8 cellular contexts compared by ENCODE assay signal in the genomic region with DNA sequence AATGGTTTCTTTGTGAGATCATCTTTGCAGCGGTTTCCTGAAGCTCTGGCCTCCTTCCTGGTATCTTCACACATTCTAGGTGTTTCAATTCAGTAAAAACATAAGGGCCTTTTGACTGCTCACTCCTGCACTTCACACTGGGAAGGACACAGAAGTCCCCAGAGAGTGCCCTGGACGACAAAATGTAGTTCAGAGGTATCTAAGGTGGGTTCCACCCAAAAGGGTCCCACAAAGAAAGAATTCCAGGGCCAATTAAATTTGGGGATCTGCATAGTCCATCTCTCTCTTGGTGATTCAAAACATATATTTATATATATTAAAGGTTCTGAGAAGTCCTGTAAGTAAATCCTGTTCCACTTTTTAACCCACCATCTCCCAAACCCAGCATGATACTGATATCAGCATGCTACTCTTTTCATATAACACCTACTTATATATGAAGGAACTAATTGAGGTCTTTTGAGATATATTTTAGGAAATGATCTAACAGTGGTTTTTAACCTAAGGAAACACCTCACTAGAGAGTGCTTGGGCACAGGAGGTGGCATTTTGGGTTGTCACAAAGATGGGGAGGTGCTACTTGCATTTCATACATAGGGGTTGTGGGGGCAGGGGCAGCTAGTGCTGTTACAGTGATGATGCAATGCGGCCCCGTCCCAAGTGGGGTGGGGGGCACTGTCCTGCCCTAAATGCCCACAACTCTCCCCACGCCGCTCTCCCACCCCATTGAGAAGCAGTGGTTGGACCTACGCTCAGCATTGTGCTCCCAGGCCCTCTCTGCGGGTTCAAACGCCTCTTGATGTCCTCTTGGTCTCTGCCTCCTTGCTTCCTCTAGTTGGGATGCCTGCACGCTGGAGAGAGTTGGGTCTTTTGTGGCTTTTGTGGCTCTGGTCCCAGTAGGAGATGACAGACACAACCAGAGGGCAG.
DNase-seq lines count a peak whose midpoint lies in the region; ATAC-seq and TF ChIP-seq lines count a peak whose summit lies in the region.

No MANE protein-coding gene starts in this region.

- TF ChIP-seq CTCF in MCF 10A (IDR thresholded peaks at IDR 0.05; ENCODE audit: unreplicated experiment) (no peak), upper lobe of left lung (IDR thresholded peaks at IDR 0.05) (no peak)

- TSS peak; percentile 17 for BruUV-seq in MCF 10A (replicated peaks; lab: Mats Ljungman, UMichigan)

- intact Hi-C loops in MCF 10A (cut with micrococcal nuclease): loop anchor here (1.0 to 5.0 kb wide), 4 partner anchors 27 to 95 kb away; no protein-coding TSS in a partner anchor

- H3K4me3 ChIP-seq in CD8-positive, alpha-beta memory T cell (ENCODE audit: low read length): peak overlapping the region; percentile 82
- peak overlapping the region in 3 of 4 donors; percentile 52 to 61 (median 56) for H3K4me3 ChIP-seq in upper lobe of left lung

- DNase-seq in CD8-positive, alpha-beta memory T cell: peak; percentile 61 to 91 (median 70)
- DNase-seq in T-helper 9 cell (peak; percentile 49), MCF 10A (ENCODE audit: unreplicated experiment) (no peak), upper lobe of left lung (peak in 1 of 2 donors; percentile 43), 8988T (no peak), OCI-M1 (lab: John Stamatoyannopoulos, UW) (no peak)
- DNase-seq in naive thymus-derived CD8-positive, alpha-beta T cell: peak; percentile 21 to 88 (median 67)

- peak in 1 of 4 donors; percentile 15 for TF ChIP-seq POLR2A in upper lobe of left lung (IDR thresholded peaks at IDR 0.05)

- peaks cover 0 to 1% of the 10 kb centered on the region in 2 donors for H3K27me3 Mint-ChIP-seq in CD8-positive, alpha-beta memory T cell
- H3K27me3 Mint-ChIP-seq in MCF 10A (ENCODE audit: insufficient read depth, unreplicated experiment): no peaks in the 10 kb centered on the region
- no peaks in the 10 kb centered on the region for H3K27me3 Mint-ChIP-seq in naive thymus-derived CD8-positive, alpha-beta T cell

- ATAC-seq in HG02870 (IDR thresholded peaks at IDR 0.05; ENCODE audit: unreplicated experiment) (peak; percentile 37), upper lobe of left lung (ENCODE audit: low FRiP score in 2 of 2) (no peak)
- ATAC-seq in naive thymus-derived CD8-positive, alpha-beta T cell: peak; percentile 18 to 54

- H3K27me3 ChIP-seq in CD8-positive, alpha-beta memory T cell (ENCODE audit: insufficient read depth, low read length, poor library complexity, severe bottlenecking): no peaks in the 10 kb centered on the region
- H3K27me3 ChIP-seq in upper lobe of left lung: no peaks in the 10 kb centered on the region

- H3K4me3 Mint-ChIP-seq in CD8-positive, alpha-beta memory T cell: peak overlapping the region; percentile 79 to 92 (median 81)
- H3K4me3 Mint-ChIP-seq in MCF 10A (ENCODE audit: unreplicated experiment): peak overlapping the region; percentile 73
- H3K4me3 Mint-ChIP-seq in naive thymus-derived CD8-positive, alpha-beta T cell: peak overlapping the region; percentile 77 to 94 (median 90)

- H3K36me3 ChIP-seq in CD8-positive, alpha-beta memory T cell (ENCODE audit: insufficient read depth, low read length): no peaks in the 10 kb centered on the region
- H3K36me3 ChIP-seq in upper lobe of left lung: no peaks in the 10 kb centered on the region

- WGBS in upper lobe of left lung, 2 donors: 59 to 63% methylated on average over 10 of the region's 10 CpGs

- peaks cover 61% of the 10 kb centered on the region for H3K4me1 ChIP-seq in CD8-positive, alpha-beta memory T cell (ENCODE audit: insufficient read depth, low read length)
- peaks cover 45 to 60% (median 47%) of the 10 kb centered on the region in 4 donors for H3K4me1 ChIP-seq in upper lobe of left lung

- H3K27ac ChIP-seq in CD8-positive, alpha-beta memory T cell (ENCODE audit: low read depth, low read length): peak overlapping the region; percentile 100
- H3K27ac ChIP-seq in upper lobe of left lung: peak overlapping the region; percentile 84 to 91 (median 85)

- TF ChIP-seq EP300 in upper lobe of left lung (IDR thresholded peaks at IDR 0.05): no peak

- no peaks in the 10 kb centered on the region for H3K9me3 Mint-ChIP-seq in CD8-positive, alpha-beta memory T cell
- H3K9me3 Mint-ChIP-seq in MCF 10A (ENCODE audit: unreplicated experiment): no peaks in the 10 kb centered on the region
- H3K9me3 Mint-ChIP-seq in naive thymus-derived CD8-positive, alpha-beta T cell: no peaks in the 10 kb centered on the region

- no peaks in the 10 kb centered on the region for H3K36me3 Mint-ChIP-seq in CD8-positive, alpha-beta memory T cell
- no peaks in the 10 kb centered on the region for H3K36me3 Mint-ChIP-seq in MCF 10A (ENCODE audit: insufficient read depth, unreplicated experiment)
- H3K36me3 Mint-ChIP-seq in naive thymus-derived CD8-positive, alpha-beta T cell: no peaks in the 10 kb centered on the region

- H3K27ac Mint-ChIP-seq in CD8-positive, alpha-beta memory T cell: peak overlapping the region; percentile 95 to 100 (median 99)
- H3K27ac Mint-ChIP-seq in MCF 10A (ENCODE audit: low read depth, unreplicated experiment): peak overlapping the region; percentile 95
- H3K27ac Mint-ChIP-seq in naive thymus-derived CD8-positive, alpha-beta T cell: peak overlapping the region; percentile 96 to 99 (median 98)

- CTCF ChIA-PET in CD8-positive, alpha-beta memory T cell (lab: Charles Lee): interaction anchor here (0.6 to 7.5 kb wide), 30 partner anchors 11 to 368 kb away, joined by 3 to 163 read pairs (median 6); partner anchors contain the start of genes ARF6, NEMF and SOS2
- CTCF ChIA-PET in MCF 10A (lab: Yijun Ruan, JAX): interaction anchor here (0.6 to 6.5 kb wide), 18 partner anchors 16 to 151 kb away, joined by 3 to 36 read pairs (median 5); partner anchors contain the start of genes ARF6 and NEMF

- no peaks in the 10 kb centered on the region for H3K9me3 ChIP-seq in CD8-positive, alpha-beta memory T cell (ENCODE audit: low read length)
- H3K9me3 ChIP-seq in upper lobe of left lung: no peaks in the 10 kb centered on the region

- POLR2A ChIA-PET in CD8-positive, alpha-beta memory T cell (lab: Charles Lee): interaction anchor here (0.6 to 6.1 kb wide), 19 partner anchors 10 to 164 kb away, joined by 3 to 85 read pairs (median 13); partner anchors contain the start of genes ARF6 and NEMF
- POLR2A ChIA-PET in MCF 10A (lab: Yijun Ruan, JAX): interaction anchor here (0.8 to 9.3 kb wide), 27 partner anchors 6 to 368 kb away, joined by 3 to 222 read pairs (median 11); partner anchors contain the start of genes ARF6, NEMF and VCPKMT
- POLR2A ChIA-PET in naive thymus-derived CD8-positive, alpha-beta T cell (lab: Charles Lee): interaction anchor here (0.7 to 7.6 kb wide), 33 partner anchors 9 to 150 kb away, joined by 3 to 173 read pairs (median 6); partner anchors contain the start of genes ARF6 and NEMF

- H3K4me1 Mint-ChIP-seq in CD8-positive, alpha-beta memory T cell: peaks cover 63 to 82% (median 74%) of the 10 kb centered on the region in 3 donors
- peaks cover 49% of the 10 kb centered on the region for H3K4me1 Mint-ChIP-seq in MCF 10A (ENCODE audit: insufficient read depth, unreplicated experiment)
- H3K4me1 Mint-ChIP-seq in naive thymus-derived CD8-positive, alpha-beta T cell: peaks cover 35 to 69% (median 59%) of the 10 kb centered on the region in 4 donors

Comparison
In these comparisons a context has a peak if more than half of its experiments do, and no peak if none do; other contexts are left out.
1. DNase-seq: peak in CD8-positive, alpha-beta memory T cell (5 of 5), T-helper 9 cell (single experiment) and naive thymus-derived CD8-positive, alpha-beta T cell (10 of 10); none in MCF 10A (single experiment), 8988T (single experiment) and OCI-M1 (single experiment).
2. ATAC-seq: peak in HG02870 (single experiment) and naive thymus-derived CD8-positive, alpha-beta T cell (2 of 2); none in upper lobe of left lung (0 of 2).
3. Peak in every context shown above with its lines, with median percentiles within 50 percentile points of each other: H3K27ac Mint-ChIP-seq and H3K4me3 Mint-ChIP-seq.